ENCODE assay signal across 1 cellular context in the genomic region with DNA sequence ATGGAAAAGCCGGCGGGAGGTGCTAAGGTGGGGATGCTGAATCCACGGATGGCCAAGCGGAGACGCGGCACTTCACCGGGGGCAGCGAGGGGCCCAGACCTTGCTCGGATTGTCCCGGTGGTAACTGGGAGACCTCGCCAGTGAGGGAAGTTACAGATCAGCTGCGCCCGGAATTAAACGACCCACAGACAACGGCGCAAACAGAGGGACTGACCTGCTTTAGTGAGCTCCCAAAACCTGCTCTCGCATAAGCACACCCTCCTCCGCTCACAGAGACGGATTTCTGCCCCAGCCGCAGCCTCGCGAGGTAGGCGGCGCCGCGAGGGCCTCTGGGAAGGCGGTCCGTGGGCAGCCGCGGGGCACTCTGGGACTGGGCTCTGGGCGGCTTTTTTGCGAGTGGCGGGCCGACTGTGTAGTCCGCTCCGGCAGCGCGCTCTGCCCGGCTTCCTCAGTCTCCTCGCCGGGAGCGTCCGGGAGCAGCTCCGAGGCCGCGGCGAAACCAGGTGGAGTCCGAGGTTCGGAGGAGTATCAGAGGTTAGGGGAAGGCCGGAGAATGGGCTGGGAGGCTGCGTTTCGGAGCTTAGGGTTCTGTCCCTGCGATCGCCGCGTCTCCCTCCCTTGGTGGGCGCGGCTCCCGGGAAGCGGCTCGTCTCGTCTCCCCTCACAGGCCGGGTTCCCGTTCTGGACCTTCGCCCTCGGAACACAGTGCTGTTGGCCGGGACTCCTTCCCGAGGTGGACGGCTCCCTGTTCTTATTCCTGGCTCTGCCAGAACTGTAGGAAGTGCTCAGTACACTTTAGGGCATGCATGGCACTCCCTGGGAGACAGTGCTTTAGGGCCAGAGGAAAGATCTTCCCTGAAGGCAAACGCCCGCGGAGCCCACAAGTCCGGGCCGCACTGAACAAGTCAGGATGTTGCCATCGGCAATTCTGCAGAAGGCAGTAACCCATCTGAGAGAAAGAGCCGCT.
TF ChIP-seq lines count a peak whose summit lies in the region.

A gene with protein sequence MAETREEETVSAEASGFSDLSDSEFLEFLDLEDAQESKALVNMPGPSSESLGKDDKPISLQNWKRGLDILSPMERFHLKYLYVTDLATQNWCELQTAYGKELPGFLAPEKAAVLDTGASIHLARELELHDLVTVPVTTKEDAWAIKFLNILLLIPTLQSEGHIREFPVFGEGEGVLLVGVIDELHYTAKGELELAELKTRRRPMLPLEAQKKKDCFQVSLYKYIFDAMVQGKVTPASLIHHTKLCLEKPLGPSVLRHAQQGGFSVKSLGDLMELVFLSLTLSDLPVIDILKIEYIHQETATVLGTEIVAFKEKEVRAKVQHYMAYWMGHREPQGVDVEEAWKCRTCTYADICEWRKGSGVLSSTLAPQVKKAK (plus strand): TSS at position 393 of the 967 bp plus-strand sequence. CDS start 5,778 bp downstream, outside the sequence.

TF ChIP-seq in HEK293, 187 proteins besides CTCF, POLR2A, EP300 and RAD21 (continued from another document and continues in another):
- TF ChIP-seq, protein P1, sequence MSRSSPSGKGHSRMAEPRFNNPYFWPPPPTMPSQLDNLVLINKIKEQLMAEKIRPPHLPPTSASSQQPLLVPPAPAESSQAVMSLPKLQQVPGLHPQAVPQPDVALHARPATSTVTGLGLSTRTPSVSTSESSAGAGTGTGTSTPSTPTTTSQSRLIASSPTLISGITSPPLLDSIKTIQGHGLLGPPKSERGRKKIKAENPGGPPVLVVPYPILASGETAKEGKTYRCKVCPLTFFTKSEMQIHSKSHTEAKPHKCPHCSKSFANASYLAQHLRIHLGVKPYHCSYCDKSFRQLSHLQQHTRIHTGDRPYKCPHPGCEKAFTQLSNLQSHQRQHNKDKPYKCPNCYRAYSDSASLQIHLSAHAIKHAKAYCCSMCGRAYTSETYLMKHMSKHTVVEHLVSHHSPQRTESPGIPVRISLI (tag by site-specific recombination; IDR thresholded peaks at IDR 0.05): peak; percentile 83
- TF ChIP-seq ZNF2 (tag by site-specific recombination; IDR thresholded peaks at IDR 0.05): peak; percentile 57
- 0 out of 2 replicates have a peak, but pooled peaks have one; percentile 3 for TF ChIP-seq ZNF585B (tag by site-specific recombination; IDR thresholded peaks at IDR 0.05)
- TF ChIP-seq ZFP3 (tag by site-specific recombination; IDR thresholded peaks at IDR 0.05; ENCODE audit: low read depth): no peak
- 0 out of 2 replicates have a peak, but pooled peaks have one; percentile 49 for TF ChIP-seq ZNF24 (tag by site-specific recombination; IDR thresholded peaks at IDR 0.05)
- TF ChIP-seq ZNF248 (tag by site-specific recombination; IDR thresholded peaks at IDR 0.05): no peak
- TF ChIP-seq, protein P2, sequence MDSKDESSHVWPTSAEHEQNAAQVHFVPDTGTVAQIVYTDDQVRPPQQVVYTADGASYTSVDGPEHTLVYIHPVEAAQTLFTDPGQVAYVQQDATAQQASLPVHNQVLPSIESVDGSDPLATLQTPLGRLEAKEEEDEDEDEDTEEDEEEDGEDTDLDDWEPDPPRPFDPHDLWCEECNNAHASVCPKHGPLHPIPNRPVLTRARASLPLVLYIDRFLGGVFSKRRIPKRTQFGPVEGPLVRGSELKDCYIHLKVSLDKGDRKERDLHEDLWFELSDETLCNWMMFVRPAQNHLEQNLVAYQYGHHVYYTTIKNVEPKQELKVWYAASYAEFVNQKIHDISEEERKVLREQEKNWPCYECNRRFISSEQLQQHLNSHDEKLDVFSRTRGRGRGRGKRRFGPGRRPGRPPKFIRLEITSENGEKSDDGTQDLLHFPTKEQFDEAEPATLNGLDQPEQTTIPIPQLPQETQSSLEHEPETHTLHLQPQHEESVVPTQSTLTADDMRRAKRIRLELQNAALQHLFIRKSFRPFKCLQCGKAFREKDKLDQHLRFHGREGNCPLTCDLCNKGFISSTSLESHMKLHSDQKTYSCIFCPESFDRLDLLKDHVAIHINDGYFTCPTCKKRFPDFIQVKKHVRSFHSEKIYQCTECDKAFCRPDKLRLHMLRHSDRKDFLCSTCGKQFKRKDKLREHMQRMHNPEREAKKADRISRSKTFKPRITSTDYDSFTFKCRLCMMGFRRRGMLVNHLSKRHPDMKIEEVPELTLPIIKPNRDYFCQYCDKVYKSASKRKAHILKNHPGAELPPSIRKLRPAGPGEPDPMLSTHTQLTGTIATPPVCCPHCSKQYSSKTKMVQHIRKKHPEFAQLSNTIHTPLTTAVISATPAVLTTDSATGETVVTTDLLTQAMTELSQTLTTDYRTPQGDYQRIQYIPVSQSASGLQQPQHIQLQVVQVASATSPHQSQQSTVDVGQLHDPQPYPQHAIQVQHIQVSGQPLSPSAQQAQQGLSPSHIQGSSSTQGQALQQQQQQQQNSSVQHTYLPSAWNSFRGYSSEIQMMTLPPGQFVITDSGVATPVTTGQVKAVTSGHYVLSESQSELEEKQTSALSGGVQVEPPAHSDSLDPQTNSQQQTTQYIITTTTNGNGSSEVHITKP (tag by site-specific recombination; IDR thresholded peaks at IDR 0.05): peak; percentile 84
- no peak for TF ChIP-seq ZNF184 (tag by site-specific recombination; IDR thresholded peaks at IDR 0.05)
- no peak for TF ChIP-seq ZNF747 (tag by site-specific recombination; IDR thresholded peaks at IDR 0.05)
- TF ChIP-seq ZBTB48 (tag by site-specific recombination; IDR thresholded peaks at IDR 0.05): peak; percentile 97
- peak; percentile 68 for TF ChIP-seq KLF1 (tag by site-specific recombination; IDR thresholded peaks at IDR 0.05)
- TF ChIP-seq MYNN (tag by site-specific recombination; IDR thresholded peaks at IDR 0.05; ENCODE audit: borderline replicate concordance): no peak
- TF ChIP-seq ZNF830 (tag by site-specific recombination; IDR thresholded peaks at IDR 0.05; ENCODE audit: low read depth): no peak
- no peak for TF ChIP-seq ZNF48 (tag by site-specific recombination; IDR thresholded peaks at IDR 0.05)
- TF ChIP-seq, protein P3, sequence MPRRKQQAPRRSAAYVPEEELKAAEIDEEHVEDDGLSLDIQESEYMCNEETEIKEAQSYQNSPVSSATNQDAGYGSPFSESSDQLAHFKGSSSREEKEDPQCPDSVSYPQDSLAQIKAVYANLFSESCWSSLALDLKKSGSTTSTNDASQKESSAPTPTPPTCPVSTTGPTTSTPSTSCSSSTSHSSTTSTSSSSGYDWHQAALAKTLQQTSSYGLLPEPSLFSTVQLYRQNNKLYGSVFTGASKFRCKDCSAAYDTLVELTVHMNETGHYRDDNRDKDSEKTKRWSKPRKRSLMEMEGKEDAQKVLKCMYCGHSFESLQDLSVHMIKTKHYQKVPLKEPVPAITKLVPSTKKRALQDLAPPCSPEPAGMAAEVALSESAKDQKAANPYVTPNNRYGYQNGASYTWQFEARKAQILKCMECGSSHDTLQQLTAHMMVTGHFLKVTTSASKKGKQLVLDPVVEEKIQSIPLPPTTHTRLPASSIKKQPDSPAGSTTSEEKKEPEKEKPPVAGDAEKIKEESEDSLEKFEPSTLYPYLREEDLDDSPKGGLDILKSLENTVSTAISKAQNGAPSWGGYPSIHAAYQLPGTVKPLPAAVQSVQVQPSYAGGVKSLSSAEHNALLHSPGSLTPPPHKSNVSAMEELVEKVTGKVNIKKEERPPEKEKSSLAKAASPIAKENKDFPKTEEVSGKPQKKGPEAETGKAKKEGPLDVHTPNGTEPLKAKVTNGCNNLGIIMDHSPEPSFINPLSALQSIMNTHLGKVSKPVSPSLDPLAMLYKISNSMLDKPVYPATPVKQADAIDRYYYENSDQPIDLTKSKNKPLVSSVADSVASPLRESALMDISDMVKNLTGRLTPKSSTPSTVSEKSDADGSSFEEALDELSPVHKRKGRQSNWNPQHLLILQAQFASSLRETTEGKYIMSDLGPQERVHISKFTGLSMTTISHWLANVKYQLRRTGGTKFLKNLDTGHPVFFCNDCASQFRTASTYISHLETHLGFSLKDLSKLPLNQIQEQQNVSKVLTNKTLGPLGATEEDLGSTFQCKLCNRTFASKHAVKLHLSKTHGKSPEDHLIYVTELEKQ (tag by site-specific recombination; IDR thresholded peaks at IDR 0.05; ENCODE audit: borderline replicate concordance): 0 out of 2 replicates have a peak, but pooled peaks have one; percentile 13
- TF ChIP-seq ZNF529 (tag by site-specific recombination; IDR thresholded peaks at IDR 0.05; ENCODE audit: insufficient replicate concordance): no peak
- TF ChIP-seq ZNF10 (tag by site-specific recombination; IDR thresholded peaks at IDR 0.05): no peak
- TF ChIP-seq ZNF266 (tag by site-specific recombination; IDR thresholded peaks at IDR 0.05; ENCODE audit: low read depth): no peak
- TF ChIP-seq HOXA7 (CRISPR knock-in tag; IDR thresholded peaks at IDR 0.05; ENCODE audit: borderline replicate concordance): no peak
- no peak for TF ChIP-seq ZNF140 (tag by site-specific recombination; IDR thresholded peaks at IDR 0.05)
- TF ChIP-seq, protein P4, sequence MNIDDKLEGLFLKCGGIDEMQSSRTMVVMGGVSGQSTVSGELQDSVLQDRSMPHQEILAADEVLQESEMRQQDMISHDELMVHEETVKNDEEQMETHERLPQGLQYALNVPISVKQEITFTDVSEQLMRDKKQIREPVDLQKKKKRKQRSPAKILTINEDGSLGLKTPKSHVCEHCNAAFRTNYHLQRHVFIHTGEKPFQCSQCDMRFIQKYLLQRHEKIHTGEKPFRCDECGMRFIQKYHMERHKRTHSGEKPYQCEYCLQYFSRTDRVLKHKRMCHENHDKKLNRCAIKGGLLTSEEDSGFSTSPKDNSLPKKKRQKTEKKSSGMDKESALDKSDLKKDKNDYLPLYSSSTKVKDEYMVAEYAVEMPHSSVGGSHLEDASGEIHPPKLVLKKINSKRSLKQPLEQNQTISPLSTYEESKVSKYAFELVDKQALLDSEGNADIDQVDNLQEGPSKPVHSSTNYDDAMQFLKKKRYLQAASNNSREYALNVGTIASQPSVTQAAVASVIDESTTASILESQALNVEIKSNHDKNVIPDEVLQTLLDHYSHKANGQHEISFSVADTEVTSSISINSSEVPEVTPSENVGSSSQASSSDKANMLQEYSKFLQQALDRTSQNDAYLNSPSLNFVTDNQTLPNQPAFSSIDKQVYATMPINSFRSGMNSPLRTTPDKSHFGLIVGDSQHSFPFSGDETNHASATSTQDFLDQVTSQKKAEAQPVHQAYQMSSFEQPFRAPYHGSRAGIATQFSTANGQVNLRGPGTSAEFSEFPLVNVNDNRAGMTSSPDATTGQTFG (tag by site-specific recombination; IDR thresholded peaks at IDR 0.05; ENCODE audit: borderline replicate concordance): no peak
- TF ChIP-seq, protein P5, sequence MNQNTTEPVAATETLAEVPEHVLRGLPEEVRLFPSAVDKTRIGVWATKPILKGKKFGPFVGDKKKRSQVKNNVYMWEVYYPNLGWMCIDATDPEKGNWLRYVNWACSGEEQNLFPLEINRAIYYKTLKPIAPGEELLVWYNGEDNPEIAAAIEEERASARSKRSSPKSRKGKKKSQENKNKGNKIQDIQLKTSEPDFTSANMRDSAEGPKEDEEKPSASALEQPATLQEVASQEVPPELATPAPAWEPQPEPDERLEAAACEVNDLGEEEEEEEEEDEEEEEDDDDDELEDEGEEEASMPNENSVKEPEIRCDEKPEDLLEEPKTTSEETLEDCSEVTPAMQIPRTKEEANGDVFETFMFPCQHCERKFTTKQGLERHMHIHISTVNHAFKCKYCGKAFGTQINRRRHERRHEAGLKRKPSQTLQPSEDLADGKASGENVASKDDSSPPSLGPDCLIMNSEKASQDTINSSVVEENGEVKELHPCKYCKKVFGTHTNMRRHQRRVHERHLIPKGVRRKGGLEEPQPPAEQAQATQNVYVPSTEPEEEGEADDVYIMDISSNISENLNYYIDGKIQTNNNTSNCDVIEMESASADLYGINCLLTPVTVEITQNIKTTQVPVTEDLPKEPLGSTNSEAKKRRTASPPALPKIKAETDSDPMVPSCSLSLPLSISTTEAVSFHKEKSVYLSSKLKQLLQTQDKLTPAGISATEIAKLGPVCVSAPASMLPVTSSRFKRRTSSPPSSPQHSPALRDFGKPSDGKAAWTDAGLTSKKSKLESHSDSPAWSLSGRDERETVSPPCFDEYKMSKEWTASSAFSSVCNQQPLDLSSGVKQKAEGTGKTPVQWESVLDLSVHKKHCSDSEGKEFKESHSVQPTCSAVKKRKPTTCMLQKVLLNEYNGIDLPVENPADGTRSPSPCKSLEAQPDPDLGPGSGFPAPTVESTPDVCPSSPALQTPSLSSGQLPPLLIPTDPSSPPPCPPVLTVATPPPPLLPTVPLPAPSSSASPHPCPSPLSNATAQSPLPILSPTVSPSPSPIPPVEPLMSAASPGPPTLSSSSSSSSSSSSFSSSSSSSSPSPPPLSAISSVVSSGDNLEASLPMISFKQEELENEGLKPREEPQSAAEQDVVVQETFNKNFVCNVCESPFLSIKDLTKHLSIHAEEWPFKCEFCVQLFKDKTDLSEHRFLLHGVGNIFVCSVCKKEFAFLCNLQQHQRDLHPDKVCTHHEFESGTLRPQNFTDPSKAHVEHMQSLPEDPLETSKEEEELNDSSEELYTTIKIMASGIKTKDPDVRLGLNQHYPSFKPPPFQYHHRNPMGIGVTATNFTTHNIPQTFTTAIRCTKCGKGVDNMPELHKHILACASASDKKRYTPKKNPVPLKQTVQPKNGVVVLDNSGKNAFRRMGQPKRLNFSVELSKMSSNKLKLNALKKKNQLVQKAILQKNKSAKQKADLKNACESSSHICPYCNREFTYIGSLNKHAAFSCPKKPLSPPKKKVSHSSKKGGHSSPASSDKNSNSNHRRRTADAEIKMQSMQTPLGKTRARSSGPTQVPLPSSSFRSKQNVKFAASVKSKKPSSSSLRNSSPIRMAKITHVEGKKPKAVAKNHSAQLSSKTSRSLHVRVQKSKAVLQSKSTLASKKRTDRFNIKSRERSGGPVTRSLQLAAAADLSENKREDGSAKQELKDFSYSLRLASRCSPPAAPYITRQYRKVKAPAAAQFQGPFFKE (tag by site-specific recombination; IDR thresholded peaks at IDR 0.05; ENCODE audit: borderline replicate concordance): no peak
- TF ChIP-seq EGR2 (tag by site-specific recombination; IDR thresholded peaks at IDR 0.05; ENCODE audit: low read depth): peak; percentile 91
- TF ChIP-seq, protein P6, sequence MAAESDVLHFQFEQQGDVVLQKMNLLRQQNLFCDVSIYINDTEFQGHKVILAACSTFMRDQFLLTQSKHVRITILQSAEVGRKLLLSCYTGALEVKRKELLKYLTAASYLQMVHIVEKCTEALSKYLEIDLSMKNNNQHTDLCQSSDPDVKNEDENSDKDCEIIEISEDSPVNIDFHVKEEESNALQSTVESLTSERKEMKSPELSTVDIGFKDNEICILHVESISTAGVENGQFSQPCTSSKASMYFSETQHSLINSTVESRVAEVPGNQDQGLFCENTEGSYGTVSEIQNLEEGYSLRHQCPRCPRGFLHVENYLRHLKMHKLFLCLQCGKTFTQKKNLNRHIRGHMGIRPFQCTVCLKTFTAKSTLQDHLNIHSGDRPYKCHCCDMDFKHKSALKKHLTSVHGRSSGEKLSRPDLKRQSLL (tag by site-specific recombination; IDR thresholded peaks at IDR 0.05): 0 out of 2 replicates have a peak, but pooled peaks have one; percentile 4
- TF ChIP-seq ZNF132 (tag by site-specific recombination; IDR thresholded peaks at IDR 0.05; ENCODE audit: borderline replicate concordance): no peak
- peak; percentile 59 for TF ChIP-seq ZFP69B (tag by site-specific recombination; IDR thresholded peaks at IDR 0.05)
- TF ChIP-seq, protein P7, sequence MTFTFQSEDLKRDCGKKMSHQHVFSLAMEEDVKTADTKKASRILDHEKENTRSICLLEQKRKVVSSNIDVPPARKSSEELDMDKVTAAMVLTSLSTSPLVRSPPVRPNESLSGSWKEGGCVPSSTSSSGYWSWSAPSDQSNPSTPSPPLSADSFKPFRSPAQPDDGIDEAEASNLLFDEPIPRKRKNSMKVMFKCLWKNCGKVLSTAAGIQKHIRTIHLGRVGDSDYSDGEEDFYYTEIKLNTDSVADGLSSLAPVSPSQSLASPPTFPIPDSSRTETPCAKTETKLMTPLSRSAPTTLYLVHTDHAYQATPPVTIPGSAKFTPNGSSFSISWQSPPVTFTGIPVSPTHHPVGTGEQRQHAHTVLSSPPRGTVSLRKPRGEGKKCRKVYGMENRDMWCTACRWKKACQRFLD (tag by site-specific recombination; IDR thresholded peaks at IDR 0.05): no peak
- TF ChIP-seq ZNF394 (tag by site-specific recombination; IDR thresholded peaks at IDR 0.05; ENCODE audit: borderline replicate concordance): no peak; the same call in 1 of the 2 replicates
- no peak for TF ChIP-seq ZNF133 (tag by site-specific recombination; IDR thresholded peaks at IDR 0.05)
- TF ChIP-seq ZNF654 (tag by site-specific recombination; IDR thresholded peaks at IDR 0.05; ENCODE audit: low read depth): no peak
